ENCODE assay signal across 16 cellular contexts in genomic region chr5:176629317-176629852, GRCh38. TPM values are rescaled to one million over a fixed set of nuclear protein-coding genes. Genes with fewer than 3 reads are reported as not detected.
DNase-seq lines count a peak whose midpoint lies in the region; ATAC-seq and TF ChIP-seq lines count a peak whose summit lies in the region.
"Had no signal": no experiment of that assay in that cellular context is flagged by ENCODE, and none has a peak within 500 bp of the region (broad histone marks: within the 10 kb centered on the region; RNA-seq: fewer than 3 reads in every experiment).

No MANE protein-coding gene starts in this region.

- peak overlapping the region; percentile 95 for H3K4me3 ChIP-seq in iPS-15b (ENCODE audit: low read depth, low read length)
- no peak overlapping the region for H3K4me3 ChIP-seq in skeletal muscle satellite cell (ENCODE audit: low read length)

- no peak for DNase-seq in activated T-cell treated with anti-CD3 and anti-CD28 coated beads, Interleukin-2, amount 50 U/mL, for 72 hours
- no peak for DNase-seq in activated T-cell treated with anti-CD3 and anti-CD28 coated beads, Interleukin-2, amount 50 U/mL, for 24 hours
- no peak for DNase-seq in activated CD4-positive, alpha-beta T cell treated with anti-CD3 and anti-CD28 coated beads for 36 hours
- no peak for DNase-seq in erythroblast (lab: John Stamatoyannopoulos, UW)
- DNase-seq: 8988T; activated naive CD4-positive, alpha-beta T cell treated with anti-CD3 and anti-CD28 coated beads, Interleukin-2, amount 50 U/mL, for 16 hours; Karpas-422; NCI-H146; NCI-H526 treated with DMSO at 0.1 percent for 48 hours; T1000 had no signal

- CTCF ChIA-PET in activated CD4-positive, alpha-beta T cell treated with anti-CD3 and anti-CD28 coated beads for 36 hours (lab: Charles Lee): interaction anchor here (0.6 to 2.1 kb wide), 3 partner anchors 18 to 1262 kb away, joined by 3 to 9 read pairs (median 3); partner anchors contain the start of gene TSPAN17

- no peaks in the 10 kb centered on the region for H3K9me3 Mint-ChIP-seq in activated T-cell treated with anti-CD3 and anti-CD28 coated beads, Interleukin-2, amount 50 U/mL, for 72 hours
- H3K9me3 Mint-ChIP-seq in activated T-cell treated with anti-CD3 and anti-CD28 coated beads, Interleukin-2, amount 50 U/mL, for 24 hours: no peaks in the 10 kb centered on the region
- H3K9me3 Mint-ChIP-seq in activated T-helper 17 cell treated with anti-CD3 and anti-CD28 coated beads, Interleukin-2, amount 50 U/mL, for 72 hours: no peaks in the 10 kb centered on the region
- H3K9me3 Mint-ChIP-seq in activated CD4-positive, alpha-beta T cell treated with anti-CD3 and anti-CD28 coated beads for 36 hours (ENCODE audit: low read depth): no peaks in the 10 kb centered on the region
- H3K9me3 Mint-ChIP-seq: natural killer cell treated with Interleukin-12 subunit alpha and Interleukin-12 subunit beta and Interleukin-15 and Interleukin-18, amount 100 ng/mL, for 72 hours had no signal

- intact Hi-C loops in activated CD4-positive, alpha-beta T cell treated with anti-CD3 and anti-CD28 coated beads for 36 hours (cut with DNase I, micrococcal nuclease): no loop called here

- ATAC-seq in activated T-cell treated with anti-CD3 and anti-CD28 coated beads, Interleukin-2, amount 50 U/mL, for 72 hours (replicated peaks in 1 of 2): no peak
- no peak for ATAC-seq in activated T-helper 17 cell treated with anti-CD3 and anti-CD28 coated beads, Interleukin-2, amount 50 U/mL, for 72 hours (replicated peaks)
- ATAC-seq in HG03025 (IDR thresholded peaks at IDR 0.05; ENCODE audit: low FRiP score, unreplicated experiment): no peak
- ATAC-seq in activated CD4-positive, alpha-beta T cell treated with anti-CD3 and anti-CD28 coated beads for 36 hours: no peak

- H3K36me3 ChIP-seq in iPS-15b (ENCODE audit: control insufficient read depth, insufficient read depth, low read length) (no peaks in the 10 kb centered on the region), skeletal muscle satellite cell (ENCODE audit: insufficient read depth, low read length) (no peaks in the 10 kb centered on the region)
- H3K36me3 ChIP-seq: upper lobe of left lung had no signal

- H3K9me3 ChIP-seq in iPS-15b (ENCODE audit: control insufficient read depth, insufficient read depth, low read length) (no peaks in the 10 kb centered on the region), skeletal muscle satellite cell (replicated peaks; ENCODE audit: low read length) (no peaks in the 10 kb centered on the region)
- H3K9me3 ChIP-seq: upper lobe of left lung had no signal

- POLR2A ChIA-PET in activated CD4-positive, alpha-beta T cell treated with anti-CD3 and anti-CD28 coated beads for 36 hours (lab: Charles Lee): no interaction called here

- H3K4me1 ChIP-seq in iPS-15b (ENCODE audit: control insufficient read depth, insufficient read depth, low read length): peaks cover 7% of the 10 kb centered on the region
- H3K4me1 ChIP-seq in skeletal muscle satellite cell (ENCODE audit: control insufficient read depth, insufficient read depth, low read length): peaks cover 8% of the 10 kb centered on the region

- H3K4me3 Mint-ChIP-seq in activated T-cell treated with anti-CD3 and anti-CD28 coated beads, Interleukin-2, amount 50 U/mL, for 72 hours: peak overlapping the region; percentile 63 to 67
- no peak overlapping the region for H3K4me3 Mint-ChIP-seq in activated T-cell treated with anti-CD3 and anti-CD28 coated beads, Interleukin-2, amount 50 U/mL, for 24 hours
- H3K4me3 Mint-ChIP-seq in activated T-helper 17 cell treated with anti-CD3 and anti-CD28 coated beads, Interleukin-2, amount 50 U/mL, for 72 hours: peak overlapping the region; percentile 12
- no peak overlapping the region for H3K4me3 Mint-ChIP-seq in activated CD4-positive, alpha-beta T cell treated with anti-CD3 and anti-CD28 coated beads for 36 hours
- H3K4me3 Mint-ChIP-seq: natural killer cell treated with Interleukin-12 subunit alpha and Interleukin-12 subunit beta and Interleukin-15 and Interleukin-18, amount 100 ng/mL, for 72 hours had no signal

- peaks cover 17% of the 10 kb centered on the region for H3K4me1 Mint-ChIP-seq in activated T-cell treated with anti-CD3 and anti-CD28 coated beads, Interleukin-2, amount 50 U/mL, for 72 hours (ENCODE audit: low read depth)
- H3K4me1 Mint-ChIP-seq in activated T-cell treated with anti-CD3 and anti-CD28 coated beads, Interleukin-2, amount 50 U/mL, for 24 hours (ENCODE audit: low read depth): peaks cover 16% of the 10 kb centered on the region
- H3K4me1 Mint-ChIP-seq in activated T-helper 17 cell treated with anti-CD3 and anti-CD28 coated beads, Interleukin-2, amount 50 U/mL, for 72 hours: no peaks in the 10 kb centered on the region
- H3K4me1 Mint-ChIP-seq in activated CD4-positive, alpha-beta T cell treated with anti-CD3 and anti-CD28 coated beads for 36 hours: peaks cover 9% of the 10 kb centered on the region

- peak overlapping the region; percentile 88 for H3K4me2 ChIP-seq in skeletal muscle satellite cell (ENCODE audit: low read length)

- H3K27me3 ChIP-seq in iPS-15b (ENCODE audit: control insufficient read depth, insufficient read depth, low read length) (peaks cover 46% of the 10 kb centered on the region), skeletal muscle satellite cell (ENCODE audit: control insufficient read depth, insufficient read depth, low read length) (peaks cover 89% of the 10 kb centered on the region)

- H3K27me3 Mint-ChIP-seq in activated T-cell treated with anti-CD3 and anti-CD28 coated beads, Interleukin-2, amount 50 U/mL, for 72 hours (ENCODE audit: low read depth): peaks cover 77% of the 10 kb centered on the region
- peaks cover 83% of the 10 kb centered on the region for H3K27me3 Mint-ChIP-seq in activated T-cell treated with anti-CD3 and anti-CD28 coated beads, Interleukin-2, amount 50 U/mL, for 24 hours
- peaks cover 49% of the 10 kb centered on the region for H3K27me3 Mint-ChIP-seq in activated T-helper 17 cell treated with anti-CD3 and anti-CD28 coated beads, Interleukin-2, amount 50 U/mL, for 72 hours
- peaks cover 52% of the 10 kb centered on the region for H3K27me3 Mint-ChIP-seq in activated CD4-positive, alpha-beta T cell treated with anti-CD3 and anti-CD28 coated beads for 36 hours

- TF ChIP-seq POLR2A in erythroblast (IDR thresholded peaks at IDR 0.05; ENCODE audit: low read length): no peak

- no peaks in the 10 kb centered on the region for H3K36me3 Mint-ChIP-seq in activated T-cell treated with anti-CD3 and anti-CD28 coated beads, Interleukin-2, amount 50 U/mL, for 72 hours (ENCODE audit: insufficient read depth in 2 of 2)
- no peaks in the 10 kb centered on the region for H3K36me3 Mint-ChIP-seq in activated T-cell treated with anti-CD3 and anti-CD28 coated beads, Interleukin-2, amount 50 U/mL, for 24 hours (ENCODE audit: low read depth)
- no peaks in the 10 kb centered on the region for H3K36me3 Mint-ChIP-seq in activated T-helper 17 cell treated with anti-CD3 and anti-CD28 coated beads, Interleukin-2, amount 50 U/mL, for 72 hours (ENCODE audit: low read depth)
- no peaks in the 10 kb centered on the region for H3K36me3 Mint-ChIP-seq in activated CD4-positive, alpha-beta T cell treated with anti-CD3 and anti-CD28 coated beads for 36 hours (ENCODE audit: low read depth)
- H3K36me3 Mint-ChIP-seq: natural killer cell treated with Interleukin-12 subunit alpha and Interleukin-12 subunit beta and Interleukin-15 and Interleukin-18, amount 100 ng/mL, for 72 hours had no signal

- H3K9ac ChIP-seq in iPS-15b (ENCODE audit: low read depth, low read length) (no peak overlapping the region), skeletal muscle satellite cell (ENCODE audit: low read depth, low read length) (no peak overlapping the region)

- no peak overlapping the region for H3K27ac Mint-ChIP-seq in activated T-cell treated with anti-CD3 and anti-CD28 coated beads, Interleukin-2, amount 50 U/mL, for 72 hours
- no peak overlapping the region for H3K27ac Mint-ChIP-seq in activated T-cell treated with anti-CD3 and anti-CD28 coated beads, Interleukin-2, amount 50 U/mL, for 24 hours
- H3K27ac Mint-ChIP-seq in activated T-helper 17 cell treated with anti-CD3 and anti-CD28 coated beads, Interleukin-2, amount 50 U/mL, for 72 hours: no peak overlapping the region
- no peak overlapping the region for H3K27ac Mint-ChIP-seq in activated CD4-positive, alpha-beta T cell treated with anti-CD3 and anti-CD28 coated beads for 36 hours
- H3K27ac Mint-ChIP-seq: natural killer cell treated with Interleukin-12 subunit alpha and Interleukin-12 subunit beta and Interleukin-15 and Interleukin-18, amount 100 ng/mL, for 72 hours had no signal

RNA-seq across cellular contexts. Expression of gene SNCB, which starts 0.9 kb away (rescaled TPM):
- under 1 TPM in 1 of 2 donors, not detected in 1; 0.81 TPM for total RNA-seq in activated T-cell treated with anti-CD3 and anti-CD28 coated beads, Interleukin-2, amount 50 U/mL, for 72 hours
- not detected for total RNA-seq in activated T-helper 17 cell treated with anti-CD3 and anti-CD28 coated beads, Interleukin-2, amount 50 U/mL, for 72 hours
- total RNA-seq in skeletal muscle satellite cell (2012; rRNA removed): 1.8 and 2.4 TPM in 2 replicates
- under 1 TPM; 0.46 to 0.55 TPM for total RNA-seq in activated CD4-positive, alpha-beta T cell treated with anti-CD3 and anti-CD28 coated beads for 36 hours
- total RNA-seq: natural killer cell treated with Interleukin-12 subunit alpha and Interleukin-12 subunit beta and Interleukin-15 and Interleukin-18, amount 100 ng/mL, for 72 hours; upper lobe of left lung had no signal

RNA-seq across cellular contexts. Expression of gene EIF4E1B, which starts 1.1 kb away (rescaled TPM):
- not detected for total RNA-seq in activated T-cell treated with anti-CD3 and anti-CD28 coated beads, Interleukin-2, amount 50 U/mL, for 72 hours
- total RNA-seq in activated T-helper 17 cell treated with anti-CD3 and anti-CD28 coated beads, Interleukin-2, amount 50 U/mL, for 72 hours: not detected
- total RNA-seq in skeletal muscle satellite cell (2012; rRNA removed): not detected in 2 replicates
- total RNA-seq in activated CD4-positive, alpha-beta T cell treated with anti-CD3 and anti-CD28 coated beads for 36 hours: not detected
- total RNA-seq: natural killer cell treated with Interleukin-12 subunit alpha and Interleukin-12 subunit beta and Interleukin-15 and Interleukin-18, amount 100 ng/mL, for 72 hours; upper lobe of left lung had no signal

RNA-seq across cellular contexts. Expression of gene TSPAN17, which starts 17.9 kb away (rescaled TPM):
- 10 to 100 TPM; 25.3 to 31.8 TPM for total RNA-seq in activated T-cell treated with anti-CD3 and anti-CD28 coated beads, Interleukin-2, amount 50 U/mL, for 72 hours
- 10 to 100 TPM; 26.7 to 53.0 TPM for total RNA-seq in activated T-helper 17 cell treated with anti-CD3 and anti-CD28 coated beads, Interleukin-2, amount 50 U/mL, for 72 hours
- 23.3 and 35.8 TPM in 2 replicates for total RNA-seq in skeletal muscle satellite cell (2012; rRNA removed)
- total RNA-seq in activated CD4-positive, alpha-beta T cell treated with anti-CD3 and anti-CD28 coated beads for 36 hours: 10 to 100 TPM; 19.4 to 25.2 TPM

RNA-seq across cellular contexts. Expression of gene GPRIN1, which starts 19.4 kb away (rescaled TPM):
- 1 to 10 TPM; 1.4 to 2.0 TPM for total RNA-seq in activated T-cell treated with anti-CD3 and anti-CD28 coated beads, Interleukin-2, amount 50 U/mL, for 72 hours
- 1 to 10 TPM; 4.8 to 8.9 TPM for total RNA-seq in activated T-helper 17 cell treated with anti-CD3 and anti-CD28 coated beads, Interleukin-2, amount 50 U/mL, for 72 hours
- 4.1 and 6.1 TPM in 2 replicates for total RNA-seq in skeletal muscle satellite cell (2012; rRNA removed)
- total RNA-seq in activated CD4-positive, alpha-beta T cell treated with anti-CD3 and anti-CD28 coated beads for 36 hours: 1 to 10 TPM; 3.8 to 4.1 TPM

Comparison
In these comparisons a context has a peak if more than half of its experiments do, and no peak if none do; other contexts are left out.
1. H3K4me3 Mint-ChIP-seq: peak in activated T-cell treated with anti-CD3 and anti-CD28 coated beads, Interleukin-2, amount 50 U/mL, for 72 hours (2 of 2) and activated T-helper 17 cell treated with anti-CD3 and anti-CD28 coated beads, Interleukin-2, amount 50 U/mL, for 72 hours (single experiment); none in activated T-cell treated with anti-CD3 and anti-CD28 coated beads, Interleukin-2, amount 50 U/mL, for 24 hours (single experiment) and activated CD4-positive, alpha-beta T cell treated with anti-CD3 and anti-CD28 coated beads for 36 hours (single experiment).